15 cellular contexts compared by ENCODE assay signal in the genomic region with DNA sequence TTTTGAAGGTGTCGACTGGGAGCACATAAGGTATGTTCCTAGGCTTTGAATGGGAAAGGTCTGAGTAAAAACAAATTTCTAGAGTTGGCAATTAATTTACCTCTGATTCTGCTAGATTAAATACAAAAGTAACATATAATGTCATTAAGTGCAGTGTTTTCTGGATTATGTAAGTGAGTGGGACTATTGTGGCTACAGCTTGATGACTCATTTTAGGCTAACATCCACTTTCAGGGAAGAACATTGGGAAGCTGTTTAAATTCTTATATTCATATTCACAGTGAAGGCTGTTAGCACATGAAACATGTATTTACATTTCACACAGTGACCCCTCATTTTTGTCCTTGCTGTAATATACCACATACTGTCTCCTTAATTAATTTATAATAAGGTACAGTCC. TPM values are rescaled to one million over a fixed set of nuclear protein-coding genes. Genes with fewer than 3 reads are reported as not detected.
DNase-seq lines count a peak whose midpoint lies in the region; ATAC-seq, FAIRE-seq and TF ChIP-seq lines count a peak whose summit lies in the region.
"Had no signal": no experiment of that assay in that cellular context is flagged by ENCODE, and none has a peak within 500 bp of the region (broad histone marks: within the 10 kb centered on the region; RNA-seq: fewer than 3 reads in every experiment).

No MANE protein-coding gene starts in this region.

- H3K23ac ChIP-seq in H1 (ENCODE audit: insufficient read length) = no peak overlapping the region

- H3K27ac Mint-ChIP-seq in Calu3 (ENCODE audit: unreplicated experiment) = no peak overlapping the region

- no peak for TF ChIP-seq POLR2A in H1 (IDR thresholded peaks at IDR 0.05; ENCODE audit: control extremely low read depth in 1 of 2, low read depth in 2 of 2, low read length in 2 of 2)
- no peak for TF ChIP-seq POLR2A in esophagus squamous epithelium (IDR thresholded peaks at IDR 0.05)

- H3K27me3 Mint-ChIP-seq in Calu3 (ENCODE audit: unreplicated experiment) = no peaks in the 10 kb centered on the region

- no peaks in the 10 kb centered on the region for H3K79me1 ChIP-seq in H1 (ENCODE audit: low read depth, low read length)

- TF ChIP-seq CTCF in H1 (IDR thresholded peaks at IDR 0.05; ENCODE audit: control extremely low read depth in 1 of 3, insufficient read depth in 1 of 3, low read depth in 1 of 3, low read length in 3 of 3) = no peak
- TF ChIP-seq CTCF in Calu3 (IDR thresholded peaks at IDR 0.05; ENCODE audit: unreplicated experiment) = no peak
- no peak for TF ChIP-seq CTCF in esophagus squamous epithelium (IDR thresholded peaks at IDR 0.05)

- no peak overlapping the region for H3K56ac ChIP-seq in H1 (replicated peaks; ENCODE audit: insufficient read length, low read depth, low read length)

- H4K5ac ChIP-seq in H1 (ENCODE audit: insufficient read length, low read depth, low read length) = no peak overlapping the region

- H2BK12ac ChIP-seq in H1 (ENCODE audit: low read depth, low read length) = no peak overlapping the region

- DNase-seq in CD1c-positive myeloid dendritic cell (ENCODE audit: extremely low spot score) = peak; percentile 46
- DNase-seq in RCC 7860 (ENCODE audit: low spot score) = no peak
- no peak for DNase-seq in H1 (ENCODE audit: low read depth in 1 of 2, low spot score in 2 of 2)
- no peak for DNase-seq in Calu3
- no peak for DNase-seq in esophagus squamous epithelium (lab: John Stamatoyannopoulos, UW)
- DNase-seq in KBM-7 = no peak
- DNase-seq: adrenal gland, C1 segment of cervical spinal cord, NCI-H1930, pancreas, WERI-Rb-1 had no signal

- TF ChIP-seq EP300 in H1 (IDR thresholded peaks at IDR 0.05; ENCODE audit: borderline replicate concordance in 1 of 2, low read depth in 2 of 2, low read length in 2 of 2) = no peak

- BruUV-seq in Calu3 (replicated peaks; lab: Mats Ljungman, UMichigan) = no TSS peak

- no peak overlapping the region for H3K4me2 ChIP-seq in H1 (ENCODE audit: insufficient read depth in 1 of 2, low read depth in 2 of 2, low read length in 2 of 2)
- H3K4me2 ChIP-seq: hepatocyte had no signal

- no peaks in the 10 kb centered on the region for H3K27me3 ChIP-seq in H1 (replicated peaks in 1 of 4; ENCODE audit: control insufficient read depth in 3 of 4, extremely low read depth in 1 of 4, insufficient read depth in 3 of 4, low read length in 3 of 4)
- H3K27me3 ChIP-seq in muscle layer of colon (ENCODE audit: control insufficient read depth in 1 of 2, insufficient read depth in 2 of 2, low read length in 2 of 2) = no peaks in the 10 kb centered on the region
- no peaks in the 10 kb centered on the region for H3K27me3 ChIP-seq in esophagus squamous epithelium
- H3K27me3 ChIP-seq: adrenal gland, hepatocyte, pancreas had no signal

- peaks cover 0 to 5% (median 4%) of the 10 kb centered on the region in 4 experiments; a peak in 5 of 7 replicates for H3K4me1 ChIP-seq in H1 (replicated peaks in 1 of 4; ENCODE audit: control insufficient read depth in 3 of 4, insufficient read depth in 4 of 4, low read length in 3 of 4)
- H3K4me1 ChIP-seq in muscle layer of colon (ENCODE audit: insufficient read depth, low read length) = no peaks in the 10 kb centered on the region
- no peaks in the 10 kb centered on the region for H3K4me1 ChIP-seq in esophagus squamous epithelium
- H3K4me1 ChIP-seq: adrenal gland, pancreas had no signal

- no peak overlapping the region for H2BK15ac ChIP-seq in H1 (ENCODE audit: low read length)

- peaks cover 0 to 43% (median 12%) of the 10 kb centered on the region in 4 experiments; a peak in 6 of 8 replicates for H3K36me3 ChIP-seq in H1 (ENCODE audit: control insufficient read depth in 2 of 4, insufficient read depth in 4 of 4, low read length in 3 of 4)
- peaks cover 62% of the 10 kb centered on the region for H3K36me3 ChIP-seq in muscle layer of colon (ENCODE audit: insufficient read depth, low read length)
- H3K36me3 ChIP-seq in esophagus squamous epithelium = peaks cover 0 to 98% (median 0%) of the 10 kb centered on the region in 3 donors

- no peak overlapping the region for H4K8ac ChIP-seq in H1 (ENCODE audit: extremely low read depth, insufficient read depth, low read length)

- H3K14ac ChIP-seq in H1 (ENCODE audit: insufficient read length) = no peak overlapping the region

- no peaks in the 10 kb centered on the region for H3K23me2 ChIP-seq in H1 (ENCODE audit: low read depth, low read length)

- no peak overlapping the region for H3K27ac ChIP-seq in H1 (ENCODE audit: low read depth, low read length)
- H3K27ac ChIP-seq in muscle layer of colon (ENCODE audit: low read depth, low read length) = peak overlapping the region; percentile 14
- H3K27ac ChIP-seq in esophagus squamous epithelium = no peak overlapping the region
- H3K27ac ChIP-seq: adrenal gland, hepatocyte, pancreas, WERI-Rb-1 had no signal

- no peaks in the 10 kb centered on the region for H3K79me2 ChIP-seq in H1 (ENCODE audit: control insufficient read depth in 1 of 2, insufficient read depth in 2 of 2, low read length in 2 of 2)
- H3K79me2 ChIP-seq: hepatocyte had no signal

- H3K4me1 Mint-ChIP-seq in Calu3 (ENCODE audit: low read depth, unreplicated experiment) = peaks cover 9% of the 10 kb centered on the region

- CTCF ChIA-PET in H1 (lab: Charles Lee; ENCODE audit: partially characterized antibody) (interaction anchor here (0.7 to 1.0 kb wide), 3 partner anchors 8 to 69 kb away, joined by 3 to 4 read pairs (median 3); no protein-coding TSS in a partner anchor), Calu3 (lab: Charles Lee) (no interaction called here)

- H3K4ac ChIP-seq in H1 (replicated peaks; ENCODE audit: insufficient read length, low read depth, low read length) = no peak overlapping the region

- H2BK5ac ChIP-seq in H1 (ENCODE audit: low read depth, low read length) = no peak overlapping the region

- POLR2A ChIA-PET in H1 (lab: Charles Lee; ENCODE audit: partially characterized antibody) = interaction anchor here (0.8 to 2.5 kb wide), 2 partner anchors 13 to 231 kb away, joined by 3 to 11 read pairs; partner anchors contain the start of gene BMAL2

- no peak overlapping the region for H2AK5ac ChIP-seq in H1 (ENCODE audit: low read depth, low read length)

- in situ Hi-C loops in KBM-7 (cut with MboI; ENCODE audit: low pct_unique_long_range_greater_than_20kb, low sequenced_read_pairs) = no loop called here

- no peak overlapping the region for H3K4me3 Mint-ChIP-seq in Calu3 (ENCODE audit: low read depth, unreplicated experiment)

- H3K36me3 Mint-ChIP-seq in Calu3 (ENCODE audit: insufficient read depth, unreplicated experiment) = peaks cover 6% of the 10 kb centered on the region

- H2BK20ac ChIP-seq in H1 (ENCODE audit: low read length) = no peak overlapping the region

- H3K4me3 ChIP-seq in H1 (ENCODE audit: extremely low read depth in 1 of 4, insufficient read depth in 2 of 4, low read depth in 3 of 4, low read length in 4 of 4) (no peak overlapping the region), muscle layer of colon (ENCODE audit: low read depth in 1 of 2, low read length in 2 of 2) (no peak overlapping the region), esophagus squamous epithelium (no peak overlapping the region)
- H3K4me3 ChIP-seq: adrenal gland, hepatocyte, pancreas had no signal

- H3K9me3 Mint-ChIP-seq in Calu3 (ENCODE audit: low read depth, unreplicated experiment) = no peaks in the 10 kb centered on the region

- H2BK120ac ChIP-seq in H1 (replicated peaks; ENCODE audit: low read depth, low read length) = no peak overlapping the region

- ATAC-seq in HG03175 (IDR thresholded peaks at IDR 0.05; ENCODE audit: unreplicated experiment) = no peak

- intact Hi-C loops in Calu3 (cut with micrococcal nuclease; ENCODE audit: unreplicated experiment) (no loop called here), esophagus squamous epithelium (cut with DNase I) (no loop called here)

- H4K20me1 ChIP-seq in H1 (replicated peaks in 1 of 2; ENCODE audit: control insufficient read depth in 1 of 2, insufficient read depth in 2 of 2, low read length in 2 of 2) = no peaks in the 10 kb centered on the region

- no peak for TF ChIP-seq RAD21 in H1 (IDR thresholded peaks at IDR 0.05 in 1 of 2, conservative IDR thresholded peaks at IDR 0.05 in 1 of 2; ENCODE audit: low read depth in 2 of 2, low read length in 2 of 2)

- peak; percentile 69 for FAIRE-seq in RCC 7860 (lab: Jason Lieb, UNC)
- peak; percentile 36 for FAIRE-seq in H1 (lab: Jason Lieb, UNC)
- FAIRE-seq: GM18507 had no signal

- no peak overlapping the region for H4K91ac ChIP-seq in H1 (replicated peaks; ENCODE audit: insufficient read length, low read length)

- H3K18ac ChIP-seq in H1 (ENCODE audit: extremely low read depth, low read length) = no peak overlapping the region

- 82% methylated on average over 1 of the region's 1 CpG; no CpG with 5 or more reads in 1 of the 2 experiments for WGBS in H1 (ENCODE audit: extremely low coverage in 1 of 2, insufficient coverage in 1 of 2, insufficient read length in 1 of 2, insufficient replicate concordance in 2 of 2, low coverage in 1 of 2, low lambda C conversion rate in 2 of 2, missing lambda C conversion rate in 1 of 2), 2 experiments
- WGBS in esophagus squamous epithelium, 2 donors = 78 to 100% methylated on average over 1 of the region's 1 CpG

- H3K9ac ChIP-seq in H1 (replicated peaks in 1 of 4; ENCODE audit: extremely low read depth in 1 of 4, low read depth in 3 of 4, low read length in 3 of 4) (no peak overlapping the region), muscle layer of colon (ENCODE audit: low read length) (no peak overlapping the region)

- H2AFZ ChIP-seq in H1 (ENCODE audit: low read length) = no peak overlapping the region
- H2AFZ ChIP-seq: hepatocyte had no signal

- no peaks in the 10 kb centered on the region for H3K9me3 ChIP-seq in H1 (ENCODE audit: insufficient read depth in 2 of 2, low read depth in 1 of 2, low read length in 1 of 2)
- H3K9me3 ChIP-seq in muscle layer of colon (ENCODE audit: low read length) = no peaks in the 10 kb centered on the region
- H3K9me3 ChIP-seq in esophagus squamous epithelium = no peaks in the 10 kb centered on the region
- H3K9me3 ChIP-seq: adrenal gland, pancreas had no signal

TF ChIP-seq in H1, 55 proteins besides CTCF, POLR2A, EP300 and RAD21:
- TF ChIP-seq TEAD4 (IDR thresholded peaks at IDR 0.05; ENCODE audit: low read depth, low read length) (no peak), JUND (IDR thresholded peaks at IDR 0.05; ENCODE audit: low read length) (0 out of 2 replicates have a peak, but pooled peaks have one; percentile 7), RXRA (IDR thresholded peaks at IDR 0.05; ENCODE audit: insufficient read depth, low read depth, low read length) (no peak)

RNA-seq across cellular contexts. Expression of gene BMAL2, which starts 13.2 kb away (rescaled TPM):
- 20.6 and 22.8 TPM in 2 replicates for total RNA-seq in H1 (2021; fragmentation: NEBNext Ultra II Directional; extraction: Animal tissue kit (Norgen Biotek cat#: 25700))
- 1.8 and 3.2 TPM in 2 replicates for polyA plus RNA-seq in H1 (2011; rRNA removed)
- 3.4 TPM for polyA plus RNA-seq in H1 (2011; cell fraction: cytosol; rRNA removed)
- polyA plus RNA-seq in H1 (2011; cell fraction: nucleus; rRNA removed) = 3.8 TPM
- polyA plus RNA-seq in H1 (2012, experiment 1 of 2) = 7.4 to 11.0 TPM (median 9.1 TPM) in 4 replicates
- 0.96 TPM for polyA plus RNA-seq in H1 (2012, experiment 2 of 2)
- 9.2 TPM for polyA plus RNA-seq in H1 (2013, experiment 1 of 2)
- polyA plus RNA-seq in H1 (2013, experiment 2 of 2) = 8.0 TPM
- polyA minus RNA-seq in H1 (2011; rRNA and poly(A)+ RNA removed) = 9.8 and 13.0 TPM in 2 replicates
- 6.4 TPM for polyA minus RNA-seq in H1 (2011; cell fraction: cytosol; rRNA and poly(A)+ RNA removed)
- polyA minus RNA-seq in H1 (2011; cell fraction: nucleus; rRNA and poly(A)+ RNA removed) = 20.3 TPM
- total RNA-seq in Calu3 (2022) (68.2 and 71.2 TPM in 2 replicates), esophagus squamous epithelium (10 to 100 TPM; 19.3 to 80.7 (median 39.1) TPM)
